In genomic region chr14:92340938-92341337, GRCh38 we compare ENCODE assay signal across 20 cellular contexts. TPM values are rescaled to one million over a fixed set of nuclear protein-coding genes. Genes with fewer than 3 reads are reported as not detected.
DNase-seq lines count a peak whose midpoint lies in the region; ATAC-seq lines count a peak whose summit lies in the region.
"Had no signal": no experiment of that assay in that cellular context is flagged by ENCODE, and none has a peak within 500 bp of the region (broad histone marks: within the 10 kb centered on the region; RNA-seq: fewer than 3 reads in every experiment).

No MANE protein-coding gene starts in this region.

- H3K4me1 Mint-ChIP-seq in activated CD4-positive, alpha-beta memory T cell treated with anti-CD3 and anti-CD28 coated beads, Interleukin-2, amount 10 ng/mL, durations not matched to agents 7 days and 5 days, result peaks cover 25% of the 10 kb centered on the region
- H3K4me1 Mint-ChIP-seq: memory B cell had no signal

- no peak overlapping the region for H3K4me3 Mint-ChIP-seq in activated CD4-positive, alpha-beta memory T cell treated with anti-CD3 and anti-CD28 coated beads, Interleukin-2, amount 10 ng/mL, durations not matched to agents 7 days and 5 days
- H3K4me3 Mint-ChIP-seq: CD4-positive, alpha-beta T cell; endodermal cell; memory B cell; T-helper 1 cell treated with Interleukin-12 subunit alpha and Interleukin-12 subunit beta and Interleukin-4 antibody, amounts not matched to agents 30 μg/mL and 1 μg/mL, for 36 hours had no signal

- no peaks in the 10 kb centered on the region for H3K36me3 Mint-ChIP-seq in activated CD4-positive, alpha-beta memory T cell treated with anti-CD3 and anti-CD28 coated beads, Interleukin-2, amount 10 ng/mL, durations not matched to agents 7 days and 5 days (ENCODE audit: low read depth)

- peaks cover 22% of the 10 kb centered on the region for H3K27me3 Mint-ChIP-seq in activated CD4-positive, alpha-beta memory T cell treated with anti-CD3 and anti-CD28 coated beads, Interleukin-2, amount 10 ng/mL, durations not matched to agents 7 days and 5 days

- no peak overlapping the region for H3K27ac Mint-ChIP-seq in activated CD4-positive, alpha-beta memory T cell treated with anti-CD3 and anti-CD28 coated beads, Interleukin-2, amount 10 ng/mL, durations not matched to agents 7 days and 5 days
- H3K27ac Mint-ChIP-seq: CD4-positive, alpha-beta T cell; endodermal cell; memory B cell; T-helper 1 cell treated with Interleukin-12 subunit alpha and Interleukin-12 subunit beta and Interleukin-4 antibody, amounts not matched to agents 30 μg/mL and 1 μg/mL, for 36 hours had no signal

- POLR2A ChIA-PET in activated CD4-positive, alpha-beta memory T cell treated with anti-CD3 and anti-CD28 coated beads, Interleukin-2, amount 10 ng/mL, durations not matched to agents 7 days and 5 days (lab: Charles Lee), result no interaction called here

- ATAC-seq in GM21529 (IDR thresholded peaks at IDR 0.05; ENCODE audit: unreplicated experiment), result peak; percentile 83

- CTCF ChIA-PET in activated CD4-positive, alpha-beta memory T cell treated with anti-CD3 and anti-CD28 coated beads, Interleukin-2, amount 10 ng/mL, durations not matched to agents 7 days and 5 days (lab: Charles Lee), result no interaction called here

- DNase-seq in activated T-cell treated with anti-CD3 and anti-CD28 coated beads for 48 hours (ENCODE audit: low read depth), result peak; percentile 19
- DNase-seq in activated T-cell treated with anti-CD3 and anti-CD28 coated beads for 4 hours, result no peak
- peak; percentile 44 for DNase-seq in activated CD4-positive, alpha-beta memory T cell treated with anti-CD3 and anti-CD28 coated beads, Interleukin-2, amount 10 ng/mL, durations not matched to agents 7 days and 5 days
- DNase-seq in stimulated activated CD8-positive, alpha-beta memory T cell treated with anti-CD3 and anti-CD28 coated beads, Interleukin-4, amount 100 ng/mL, for 48 hours, result peak; percentile 59
- no peak for DNase-seq in ecto neural progenitor cell (ENCODE audit: low spot score)
- no peak for DNase-seq in CD1c-positive myeloid dendritic cell (ENCODE audit: extremely low spot score)
- DNase-seq: CD4-positive, alpha-beta T cell; colonic mucosa; endodermal cell; H7; NCI-H226; Peyer's patch; retina; spleen; stimulated activated naive CD4-positive, alpha-beta T cell; tibial artery had no signal

- peaks cover 2% of the 10 kb centered on the region for H3K9me3 Mint-ChIP-seq in activated CD4-positive, alpha-beta memory T cell treated with anti-CD3 and anti-CD28 coated beads, Interleukin-2, amount 10 ng/mL, durations not matched to agents 7 days and 5 days
- H3K9me3 Mint-ChIP-seq: CD4-positive, alpha-beta T cell had no signal

RNA-seq across cellular contexts. Expression of gene SLC24A4, which starts 18.0 kb away (rescaled TPM):
- not detected for total RNA-seq in activated CD4-positive, alpha-beta memory T cell treated with anti-CD3 and anti-CD28 coated beads, Interleukin-2, amount 10 ng/mL, durations not matched to agents 7 days and 5 days
- total RNA-seq: HT-29 had no signal

Comparison
In these comparisons a context has a peak if more than half of its experiments do, and no peak if none do; other contexts are left out.
1. DNase-seq: peak in activated T-cell treated with anti-CD3 and anti-CD28 coated beads for 48 hours (single experiment), activated CD4-positive, alpha-beta memory T cell treated with anti-CD3 and anti-CD28 coated beads, Interleukin-2, amount 10 ng/mL, durations not matched to agents 7 days and 5 days (single experiment) and stimulated activated CD8-positive, alpha-beta memory T cell treated with anti-CD3 and anti-CD28 coated beads, Interleukin-4, amount 100 ng/mL, for 48 hours (single experiment); none in activated T-cell treated with anti-CD3 and anti-CD28 coated beads for 4 hours (single experiment), ecto neural progenitor cell (single experiment) and CD1c-positive myeloid dendritic cell (single experiment).